8 cellular contexts compared by ENCODE assay signal in the genomic region with DNA sequence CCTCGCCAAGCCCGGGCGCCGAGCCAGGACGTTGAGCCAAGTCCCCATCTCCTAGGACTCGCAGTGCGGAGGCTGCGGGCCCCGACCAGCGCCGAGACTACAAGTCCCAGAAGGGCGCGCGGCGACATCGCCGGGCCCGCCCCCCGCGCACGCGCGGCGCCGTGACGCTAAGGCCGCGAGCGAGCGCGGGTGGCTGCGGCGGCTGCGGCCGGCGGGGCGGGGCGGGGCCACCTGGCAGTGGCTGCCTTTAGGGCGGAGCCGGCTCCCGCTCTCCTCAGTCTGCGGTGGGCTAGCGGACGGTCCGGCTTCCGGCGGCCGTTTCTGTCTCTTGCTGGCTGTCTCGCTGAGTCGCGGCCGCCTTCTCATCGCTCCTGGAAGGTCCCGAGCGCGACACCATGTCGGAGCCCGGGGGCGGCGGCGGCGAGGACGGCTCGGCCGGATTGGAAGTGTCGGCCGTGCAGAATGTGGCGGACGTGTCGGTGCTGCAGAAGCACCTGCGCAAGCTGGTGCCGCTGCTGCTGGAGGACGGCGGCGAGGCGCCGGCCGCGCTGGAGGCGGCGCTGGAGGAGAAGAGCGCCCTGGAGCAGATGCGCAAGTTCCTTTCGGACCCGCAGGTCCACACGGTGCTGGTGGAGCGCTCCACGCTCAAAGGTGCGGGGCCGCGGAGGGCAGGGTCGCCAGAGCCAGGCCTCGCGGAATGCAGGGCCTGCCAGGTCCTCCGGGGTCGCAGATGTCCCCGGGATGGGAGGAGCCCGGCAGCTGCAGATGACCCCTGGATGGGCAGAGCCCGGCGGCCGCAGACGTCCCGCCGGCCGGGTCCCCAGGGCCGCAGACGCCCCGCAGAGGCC. TPM values are rescaled to one million over a fixed set of nuclear protein-coding genes. Genes with fewer than 3 reads are reported as not detected.
DNase-seq lines count a peak whose midpoint lies in the region; ATAC-seq and TF ChIP-seq lines count a peak whose summit lies in the region.

A gene (plus strand): TSS at position 277 of the 848 bp plus-strand sequence. CDS start 119 bp downstream, at position 396.

- TF ChIP-seq EP300 in ovary (IDR thresholded peaks at IDR 0.05) = no peak

- 0 to 1% (median 0%) methylated on average over 83 to 108 of the region's 108 CpGs for WGBS in ovary, 3 donors

- H3K4me1 ChIP-seq in ovary (ENCODE audit: insufficient read depth) (peaks cover 4% of the 10 kb centered on the region), thoracic aorta (ENCODE audit: control insufficient read depth in 1 of 2, low read depth in 2 of 2) (peaks cover 10 to 37% of the 10 kb centered on the region in 2 donors)

- peak; percentile 89 for ATAC-seq in HG02798 (IDR thresholded peaks at IDR 0.05; ENCODE audit: poor library complexity, unreplicated experiment)
- peak; percentile 93 for ATAC-seq in Right ventricle myocardium inferior
- peak; percentile 77 for ATAC-seq in thoracic aorta (ENCODE audit: insufficient number of reproducible peaks, low FRiP score, low read depth)

- intact Hi-C loops in Right ventricle myocardium inferior (cut with DNase I) = loop anchor here (2.0 to 5.0 kb wide), 3 partner anchors 204 to 353 kb away; a partner anchor contains a TSS
- intact Hi-C loops in ovary (cut with DNase I) = loop anchor here (2.0 to 10.0 kb wide), 7 partner anchors 120 to 352 kb away; a partner anchor contains a TSS

- H3K36me3 ChIP-seq in ovary (no peaks in the 10 kb centered on the region), thoracic aorta (no peaks in the 10 kb centered on the region)

- peak; percentile 96 for TF ChIP-seq POLR2A in ovary (IDR thresholded peaks at IDR 0.05)

- H3K9me3 ChIP-seq in ovary = no peaks in the 10 kb centered on the region
- H3K9me3 ChIP-seq in thoracic aorta = no peaks in the 10 kb centered on the region

- peak within 1 kb of the TSS; percentile 22 to 62 for H3K27ac ChIP-seq in ovary
- peak within 1 kb of the TSS; percentile 92 to 95 for H3K27ac ChIP-seq in thoracic aorta

- no peak for TF ChIP-seq CTCF in GM12875 (IDR thresholded peaks at IDR 0.05; ENCODE audit: borderline replicate concordance, insufficient read depth, low read depth, low read length)
- no peak for TF ChIP-seq CTCF in ovary (IDR thresholded peaks at IDR 0.05)
- no peak for TF ChIP-seq CTCF in thoracic aorta (IDR thresholded peaks at IDR 0.05)

- peak; percentile 54 for DNase-seq in NCI-H1436 treated with DMSO at 0.1 percent for 48 hours (lab: John Stamatoyannopoulos, UW)
- DNase-seq in SW480 (ENCODE audit: low spot score) = peak; percentile 91
- DNase-seq in activated naive CD8-positive, alpha-beta T cell treated with anti-CD3 and anti-CD28 coated beads, Interleukin-2, amount 50 U/mL, for 16 hours (ENCODE audit: low read depth, low spot score) = peak; percentile 72
- peak; percentile 98 for DNase-seq in Right ventricle myocardium inferior (ENCODE audit: missing footprints)
- DNase-seq in ovary = peak; percentile 96 to 99 (median 99)
- peak; percentile 82 for DNase-seq in thoracic aorta (ENCODE audit: low spot score)

- peak within 1 kb of the TSS; percentile 99 for H3K4me3 ChIP-seq in GM12875 (ENCODE audit: low read depth, low read length)
- peak within 1 kb of the TSS; percentile 90 for H3K4me3 ChIP-seq in ovary
- H3K4me3 ChIP-seq in thoracic aorta = peak within 1 kb of the TSS; percentile 99

- H3K27me3 ChIP-seq in ovary (no peaks in the 10 kb centered on the region), thoracic aorta (replicated peaks; ENCODE audit: insufficient read depth) (no peaks in the 10 kb centered on the region)

RNA-seq across cellular contexts. Expression of the gene that starts here (rescaled TPM):
- total RNA-seq in Right ventricle myocardium inferior (348 TPM), ovary (100 to 1,000 TPM; 221 to 373 (median 292) TPM), thoracic aorta (100 to 1,000 TPM; 517 to 555 TPM)
- 100 to 1,000 TPM; 130 to 233 TPM for polyA plus RNA-seq in ovary

Comparison
In these comparisons a context has a peak if more than half of its experiments do, and no peak if none do; other contexts are left out.
1. Peak in every context shown above with its lines: DNase-seq, ATAC-seq, H3K4me3 ChIP-seq and H3K27ac ChIP-seq.